In genomic region chr15:47484119-47484518, GRCh38 we compare ENCODE assay signal across 1 cellular context.
TF ChIP-seq lines count a peak whose summit lies in the region.

No MANE protein-coding gene starts in this region.

TF ChIP-seq in K562, 482 proteins besides CTCF, POLR2A, EP300 and RAD21 (continued from another document):
- no peak for TF ChIP-seq ZNF318 (IDR thresholded peaks at IDR 0.05; ENCODE audit: borderline replicate concordance in 1 of 2, low read depth in 1 of 2)
- TF ChIP-seq ZKSCAN3 (CRISPR knock-in tag; IDR thresholded peaks at IDR 0.05), result no peak
- no peak for TF ChIP-seq ELF2 (CRISPR knock-in tag; IDR thresholded peaks at IDR 0.05)
- no peak for TF ChIP-seq ZNF561 (CRISPR knock-in tag; conservative IDR thresholded peaks at IDR 0.05)
- TF ChIP-seq GABPA (tag; conservative IDR thresholded peaks at IDR 0.05; ENCODE audit: low read depth), result peak; percentile 83
- TF ChIP-seq, protein P1, sequence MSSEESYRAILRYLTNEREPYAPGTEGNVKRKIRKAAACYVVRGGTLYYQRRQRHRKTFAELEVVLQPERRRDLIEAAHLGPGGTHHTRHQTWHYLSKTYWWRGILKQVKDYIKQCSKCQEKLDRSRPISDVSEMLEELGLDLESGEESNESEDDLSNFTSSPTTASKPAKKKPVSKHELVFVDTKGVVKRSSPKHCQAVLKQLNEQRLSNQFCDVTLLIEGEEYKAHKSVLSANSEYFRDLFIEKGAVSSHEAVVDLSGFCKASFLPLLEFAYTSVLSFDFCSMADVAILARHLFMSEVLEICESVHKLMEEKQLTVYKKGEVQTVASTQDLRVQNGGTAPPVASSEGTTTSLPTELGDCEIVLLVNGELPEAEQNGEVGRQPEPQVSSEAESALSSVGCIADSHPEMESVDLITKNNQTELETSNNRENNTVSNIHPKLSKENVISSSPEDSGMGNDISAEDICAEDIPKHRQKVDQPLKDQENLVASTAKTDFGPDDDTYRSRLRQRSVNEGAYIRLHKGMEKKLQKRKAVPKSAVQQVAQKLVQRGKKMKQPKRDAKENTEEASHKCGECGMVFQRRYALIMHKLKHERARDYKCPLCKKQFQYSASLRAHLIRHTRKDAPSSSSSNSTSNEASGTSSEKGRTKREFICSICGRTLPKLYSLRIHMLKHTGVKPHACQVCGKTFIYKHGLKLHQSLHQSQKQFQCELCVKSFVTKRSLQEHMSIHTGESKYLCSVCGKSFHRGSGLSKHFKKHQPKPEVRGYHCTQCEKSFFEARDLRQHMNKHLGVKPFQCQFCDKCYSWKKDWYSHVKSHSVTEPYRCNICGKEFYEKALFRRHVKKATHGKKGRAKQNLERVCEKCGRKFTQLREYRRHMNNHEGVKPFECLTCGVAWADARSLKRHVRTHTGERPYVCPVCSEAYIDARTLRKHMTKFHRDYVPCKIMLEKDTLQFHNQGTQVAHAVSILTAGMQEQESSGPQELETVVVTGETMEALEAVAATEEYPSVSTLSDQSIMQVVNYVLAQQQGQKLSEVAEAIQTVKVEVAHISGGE (CRISPR knock-in tag; IDR thresholded peaks at IDR 0.05), result peak in 2 of 3 experiments; percentile 78 to 96; a peak in 4 of 6 replicates
- no peak for TF ChIP-seq BRD9 (IDR thresholded peaks at IDR 0.05; ENCODE audit: low read depth, partially characterized antibody)
